Comparison of ENCODE assay signal across 1 cellular context in the genomic region with DNA sequence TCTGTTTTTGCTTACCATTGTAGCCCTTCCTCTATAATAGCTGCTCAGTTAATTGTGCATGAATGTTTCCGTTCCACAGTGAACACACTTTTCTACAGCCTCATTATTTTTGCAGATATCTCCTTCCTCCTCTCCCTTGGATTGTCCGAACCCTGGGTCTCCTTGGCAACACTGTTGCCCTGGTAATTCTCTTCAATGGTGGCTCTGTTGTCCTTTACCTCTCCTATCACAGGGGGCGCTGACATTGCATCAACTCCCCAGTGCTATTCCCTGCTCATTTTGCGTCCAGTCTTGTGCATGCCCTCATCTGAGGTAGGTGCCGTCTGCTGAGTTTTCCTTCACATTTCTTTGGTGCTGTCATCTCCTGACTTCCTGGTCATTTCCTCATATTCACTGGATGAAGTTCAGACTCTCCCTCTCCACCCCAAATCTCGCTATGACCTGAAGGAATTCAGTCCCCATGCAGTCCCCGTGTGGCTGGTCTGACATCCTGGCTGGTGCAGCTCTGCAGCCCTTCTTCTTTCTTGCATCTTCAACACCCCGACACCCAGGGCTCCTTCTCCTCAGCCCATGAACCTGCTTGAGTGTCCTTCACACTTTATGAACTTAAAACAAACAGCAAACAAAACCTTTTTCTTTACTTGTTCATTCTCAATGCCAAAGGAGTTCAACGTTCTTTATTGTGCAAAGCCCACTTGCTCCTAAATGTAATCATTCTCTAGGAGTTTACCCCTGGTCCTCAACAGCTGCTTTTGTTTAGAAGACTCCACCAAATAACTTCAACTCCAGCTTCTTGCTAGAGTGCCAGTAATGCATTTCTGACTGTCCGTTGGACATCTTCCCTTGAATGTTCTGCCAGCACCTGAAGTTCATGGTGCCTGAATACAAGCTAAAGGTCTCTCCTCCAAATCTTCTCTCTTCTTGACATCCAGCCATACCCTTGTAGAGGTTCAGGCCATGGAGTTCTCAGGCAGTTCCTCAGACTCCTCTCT.
TF ChIP-seq lines count a peak whose summit lies in the region.

No MANE protein-coding gene starts in this region.

TF ChIP-seq in WTC11, 78 proteins besides CTCF, POLR2A, EP300 and RAD21 (continued from another document):
- no peak for TF ChIP-seq TEAD4 (CRISPR knock-in tag; IDR thresholded peaks at IDR 0.05)
- TF ChIP-seq GTF2I (CRISPR knock-in tag; conservative IDR thresholded peaks at IDR 0.05) = no peak
- TF ChIP-seq GABPB1 (CRISPR knock-in tag; IDR thresholded peaks at IDR 0.05) = no peak
- TF ChIP-seq ZNF671 (CRISPR knock-in tag; IDR thresholded peaks at IDR 0.05) = no peak
- TF ChIP-seq ZNF138 (CRISPR knock-in tag; conservative IDR thresholded peaks at IDR 0.05) = no peak
- TF ChIP-seq CREB1 (CRISPR knock-in tag; IDR thresholded peaks at IDR 0.05) = no peak
- TF ChIP-seq ELF4 (CRISPR knock-in tag; IDR thresholded peaks at IDR 0.05; ENCODE audit: low read depth) = no peak
- no peak for TF ChIP-seq ZNF317 (CRISPR knock-in tag; IDR thresholded peaks at IDR 0.05; ENCODE audit: borderline replicate concordance, low read depth)
- TF ChIP-seq NFE2L1 (CRISPR knock-in tag; IDR thresholded peaks at IDR 0.05) = no peak
- TF ChIP-seq JAZF1 (CRISPR knock-in tag; IDR thresholded peaks at IDR 0.05) = no peak
- no peak for TF ChIP-seq IRF2 (CRISPR knock-in tag; IDR thresholded peaks at IDR 0.05; ENCODE audit: borderline replicate concordance, low read depth)
- no peak for TF ChIP-seq ZNF121 (CRISPR knock-in tag; IDR thresholded peaks at IDR 0.05)
TF ChIP-seq in WTC11: peak in this region for 0.
